Comparison of ENCODE assay signal across 23 cellular contexts in genomic region chr18:78540636-78541400, GRCh38.
DNase-seq lines count a peak whose midpoint lies in the region; ATAC-seq and TF ChIP-seq lines count a peak whose summit lies in the region.
"Had no signal": no experiment of that assay in that cellular context is flagged by ENCODE, and none has a peak within 500 bp of the region (broad histone marks: within the 10 kb centered on the region; RNA-seq: fewer than 3 reads in every experiment).

No MANE protein-coding gene starts in this region.

- ATAC-seq in Right ventricle myocardium superior (ENCODE audit: poor library complexity), result no peak
- no peak for ATAC-seq in activated CD8-positive, alpha-beta T cell treated with anti-CD3 and anti-CD28 coated beads, Interleukin-2, amount 10 ng/mL, durations not matched to agents 7 days and 5 days
- ATAC-seq in activated CD4-positive, CD25-positive, alpha-beta regulatory T cell treated with anti-CD3 and anti-CD28 coated beads, Interleukin-2, amount 50 U/mL, for 24 hours, result no peak

- TF ChIP-seq CTCF in right atrium auricular region (IDR thresholded peaks at IDR 0.05), result no peak
- no peak for TF ChIP-seq CTCF in endodermal cell (conservative IDR thresholded peaks at IDR 0.05)
- no peak for TF ChIP-seq CTCF in osteocyte (IDR thresholded peaks at IDR 0.05)
- no peak for TF ChIP-seq CTCF in colonic mucosa (IDR thresholded peaks at IDR 0.05)

- H3K9me3 Mint-ChIP-seq in endodermal cell (no peaks in the 10 kb centered on the region), osteocyte (ENCODE audit: unreplicated experiment) (peaks cover 38% of the 10 kb centered on the region)
- H3K9me3 Mint-ChIP-seq in activated CD8-positive, alpha-beta T cell treated with anti-CD3 and anti-CD28 coated beads, Interleukin-2, amount 10 ng/mL, durations not matched to agents 7 days and 5 days (ENCODE audit: insufficient read depth), result no peaks in the 10 kb centered on the region
- H3K9me3 Mint-ChIP-seq: H9 had no signal

- no peaks in the 10 kb centered on the region for H3K4me1 ChIP-seq in right atrium auricular region
- H3K4me1 ChIP-seq in endodermal cell (ENCODE audit: control insufficient read depth, insufficient read depth, low read length), result no peaks in the 10 kb centered on the region
- H3K4me1 ChIP-seq in colonic mucosa, result no peaks in the 10 kb centered on the region
- H3K4me1 ChIP-seq: BE2C had no signal

- H3K4me1 Mint-ChIP-seq in endodermal cell, result no peaks in the 10 kb centered on the region
- H3K4me1 Mint-ChIP-seq in osteocyte (ENCODE audit: unreplicated experiment), result no peaks in the 10 kb centered on the region
- peaks cover 2% of the 10 kb centered on the region for H3K4me1 Mint-ChIP-seq in activated CD8-positive, alpha-beta T cell treated with anti-CD3 and anti-CD28 coated beads, Interleukin-2, amount 10 ng/mL, durations not matched to agents 7 days and 5 days (ENCODE audit: low read depth)
- H3K4me1 Mint-ChIP-seq: CD4-positive, CD25-positive, alpha-beta regulatory T cell had no signal

- CTCF ChIA-PET in activated CD8-positive, alpha-beta T cell treated with anti-CD3 and anti-CD28 coated beads, Interleukin-2, amount 10 ng/mL, durations not matched to agents 7 days and 5 days (lab: Charles Lee), result no interaction called here

- H3K36me3 ChIP-seq in right atrium auricular region (no peaks in the 10 kb centered on the region), endodermal cell (ENCODE audit: control insufficient read depth, insufficient read depth, low read length) (no peaks in the 10 kb centered on the region), colonic mucosa (no peaks in the 10 kb centered on the region)
- H3K36me3 ChIP-seq: BE2C, MG63 had no signal

- H3K27ac ChIP-seq in right atrium auricular region (no peak overlapping the region), endodermal cell (ENCODE audit: low read depth, low read length) (no peak overlapping the region), colonic mucosa (no peak overlapping the region)
- H3K27ac ChIP-seq: 22Rv1, GM23248, PC-9 had no signal

- DNase-seq in right atrium auricular region (ENCODE audit: low spot score), result peak; percentile 18
- DNase-seq in Right ventricle myocardium superior, result no peak
- DNase-seq in endodermal cell, result peak; percentile 20
- DNase-seq in osteocyte (ENCODE audit: extremely low spot score, unreplicated experiment), result peak; percentile 69
- no peak for DNase-seq in colonic mucosa
- DNase-seq in UCSD-AML1 (lab: John Stamatoyannopoulos, UW; ENCODE audit: unreplicated experiment), result no peak
- DNase-seq in activated CD8-positive, alpha-beta T cell treated with anti-CD3 and anti-CD28 coated beads, Interleukin-2, amount 10 ng/mL, durations not matched to agents 7 days and 5 days, result no peak
- DNase-seq: BE2C; CD4-positive, CD25-positive, alpha-beta regulatory T cell; GM23248; H9; HFFc6; IMR-90; KG1; MG63; NCI-H2029; NCI-H446; NCI-H524 treated with DMSO at 0.1 percent for 48 hours; NCI-H774; PC-9; SK-N-SH had no signal

- no peaks in the 10 kb centered on the region for H3K36me3 Mint-ChIP-seq in endodermal cell (ENCODE audit: low read depth)
- no peaks in the 10 kb centered on the region for H3K36me3 Mint-ChIP-seq in osteocyte (ENCODE audit: unreplicated experiment)
- H3K36me3 Mint-ChIP-seq in activated CD8-positive, alpha-beta T cell treated with anti-CD3 and anti-CD28 coated beads, Interleukin-2, amount 10 ng/mL, durations not matched to agents 7 days and 5 days (ENCODE audit: low read depth), result no peaks in the 10 kb centered on the region
- H3K36me3 Mint-ChIP-seq: CD4-positive, CD25-positive, alpha-beta regulatory T cell had no signal

- POLR2A ChIA-PET in activated CD8-positive, alpha-beta T cell treated with anti-CD3 and anti-CD28 coated beads, Interleukin-2, amount 10 ng/mL, durations not matched to agents 7 days and 5 days (lab: Charles Lee), result no interaction called here

- H3K27me3 ChIP-seq in right atrium auricular region (no peaks in the 10 kb centered on the region), endodermal cell (ENCODE audit: control insufficient read depth, insufficient read depth, low read length, poor library complexity, severe bottlenecking) (no peaks in the 10 kb centered on the region), colonic mucosa (no peaks in the 10 kb centered on the region)
- H3K27me3 ChIP-seq: BE2C, MG63 had no signal

- H3K9me3 ChIP-seq in right atrium auricular region (no peaks in the 10 kb centered on the region), endodermal cell (ENCODE audit: control insufficient read depth, low read length) (no peaks in the 10 kb centered on the region), colonic mucosa (no peaks in the 10 kb centered on the region)
- H3K9me3 ChIP-seq: BE2C, MG63, SK-N-SH had no signal

- H3K4me3 ChIP-seq in right atrium auricular region, result no peak overlapping the region
- no peak overlapping the region for H3K4me3 ChIP-seq in endodermal cell (ENCODE audit: low read length)
- H3K4me3 ChIP-seq in colonic mucosa, result no peak overlapping the region
- H3K4me3 ChIP-seq: GM23248, MG63, PC-9 had no signal

- no peaks in the 10 kb centered on the region for H3K27me3 Mint-ChIP-seq in endodermal cell (ENCODE audit: insufficient read depth)
- H3K27me3 Mint-ChIP-seq in osteocyte (ENCODE audit: unreplicated experiment), result no peaks in the 10 kb centered on the region
- H3K27me3 Mint-ChIP-seq in activated CD8-positive, alpha-beta T cell treated with anti-CD3 and anti-CD28 coated beads, Interleukin-2, amount 10 ng/mL, durations not matched to agents 7 days and 5 days (ENCODE audit: low read depth), result no peaks in the 10 kb centered on the region
- H3K27me3 Mint-ChIP-seq: CD4-positive, CD25-positive, alpha-beta regulatory T cell had no signal

- WGBS in endodermal cell (ENCODE audit: insufficient coverage in 1 of 2, insufficient read length in 1 of 2), 2 experiments, result 91 to 92% methylated on average over 15 to 18 of the region's 18 CpGs

- no peak overlapping the region for H3K9ac ChIP-seq in endodermal cell (ENCODE audit: extremely low read depth, low read length, poor library complexity, severe bottlenecking)
- no peak overlapping the region for H3K9ac ChIP-seq in colonic mucosa (ENCODE audit: low read depth in 2 of 2, low read length in 2 of 2)
- H3K9ac ChIP-seq: GM23248, SK-N-SH had no signal

- intact Hi-C loops in Right ventricle myocardium superior (cut with DNase I) (no loop called here), colonic mucosa (cut with DNase I) (no loop called here)

- H3K27ac Mint-ChIP-seq in endodermal cell (no peak overlapping the region), osteocyte (ENCODE audit: unreplicated experiment) (no peak overlapping the region)
- no peak overlapping the region for H3K27ac Mint-ChIP-seq in activated CD8-positive, alpha-beta T cell treated with anti-CD3 and anti-CD28 coated beads, Interleukin-2, amount 10 ng/mL, durations not matched to agents 7 days and 5 days
- H3K27ac Mint-ChIP-seq: CD4-positive, CD25-positive, alpha-beta regulatory T cell; HFFc6 had no signal

- no peak overlapping the region for H3K4me3 Mint-ChIP-seq in endodermal cell
- no peak overlapping the region for H3K4me3 Mint-ChIP-seq in osteocyte (ENCODE audit: unreplicated experiment)
- H3K4me3 Mint-ChIP-seq in activated CD8-positive, alpha-beta T cell treated with anti-CD3 and anti-CD28 coated beads, Interleukin-2, amount 10 ng/mL, durations not matched to agents 7 days and 5 days, result no peak overlapping the region
- H3K4me3 Mint-ChIP-seq: CD4-positive, CD25-positive, alpha-beta regulatory T cell; H9; HFFc6 had no signal

Comparison
In these comparisons a context has a peak if more than half of its experiments do, and no peak if none do; other contexts are left out.
1. DNase-seq: peak in right atrium auricular region (single experiment), endodermal cell (single experiment) and osteocyte (single experiment); none in Right ventricle myocardium superior (single experiment), colonic mucosa (single experiment), UCSD-AML1 (single experiment) and activated CD8-positive, alpha-beta T cell treated with anti-CD3 and anti-CD28 coated beads, Interleukin-2, amount 10 ng/mL, durations not matched to agents 7 days and 5 days (single experiment).